Comparison of ENCODE assay signal across 1 cellular context in the genomic region with DNA sequence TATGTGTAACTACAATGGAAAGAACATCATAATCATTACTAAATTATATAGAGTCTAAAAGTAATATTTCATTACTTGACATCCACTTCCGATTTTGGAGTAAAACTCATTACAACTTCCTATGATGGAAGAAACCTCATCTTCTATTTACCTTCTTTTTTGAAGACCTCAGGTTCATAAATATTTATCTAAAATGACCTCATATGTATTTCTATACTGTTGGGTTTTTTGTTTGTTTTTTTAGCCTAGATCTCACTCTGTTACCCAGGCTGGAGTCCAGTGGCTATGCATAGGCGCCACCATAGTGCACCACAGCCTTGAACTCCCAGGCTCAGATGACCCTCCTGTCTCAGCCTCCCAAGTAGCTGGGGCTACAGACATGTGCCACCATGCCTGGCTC.
TF ChIP-seq lines count a peak whose summit lies in the region.

No MANE protein-coding gene starts in this region.

TF ChIP-seq in H1, 55 proteins besides CTCF, POLR2A, EP300 and RAD21:
- TF ChIP-seq, protein P1, sequence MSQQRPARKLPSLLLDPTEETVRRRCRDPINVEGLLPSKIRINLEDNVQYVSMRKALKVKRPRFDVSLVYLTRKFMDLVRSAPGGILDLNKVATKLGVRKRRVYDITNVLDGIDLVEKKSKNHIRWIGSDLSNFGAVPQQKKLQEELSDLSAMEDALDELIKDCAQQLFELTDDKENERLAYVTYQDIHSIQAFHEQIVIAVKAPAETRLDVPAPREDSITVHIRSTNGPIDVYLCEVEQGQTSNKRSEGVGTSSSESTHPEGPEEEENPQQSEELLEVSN (IDR thresholded peaks at IDR 0.05) = no peak
- TF ChIP-seq ZNF274 (IDR thresholded peaks at IDR 0.05; ENCODE audit: borderline replicate concordance, extremely low read depth, low read length) (no peak), SP1 (IDR thresholded peaks at IDR 0.05; ENCODE audit: low read depth, low read length) (no peak), KDM5A (IDR thresholded peaks at IDR 0.05; ENCODE audit: low read length) (no peak), BACH1 (IDR thresholded peaks at IDR 0.05; ENCODE audit: low read length) (no peak), ASH2L (IDR thresholded peaks at IDR 0.05; ENCODE audit: low read length) (no peak), GTF2F1 (IDR thresholded peaks at IDR 0.05; ENCODE audit: borderline replicate concordance, low read depth, low read length) (no peak), RNF2 (IDR thresholded peaks at IDR 0.05; ENCODE audit: borderline replicate concordance, low read depth, low read length, missing control alignments, poor library complexity, severe bottlenecking) (no peak), YY1 (IDR thresholded peaks at IDR 0.05; ENCODE audit: low read depth, low read length) (no peak), JUN (IDR thresholded peaks at IDR 0.05; ENCODE audit: low read depth, low read length) (no peak), HDAC2 (IDR thresholded peaks at IDR 0.05; ENCODE audit: borderline replicate concordance in 1 of 2, low read depth in 2 of 2, low read length in 2 of 2) (no peak), EZH2 (IDR thresholded peaks at IDR 0.05; ENCODE audit: low read depth, low read length, severe bottlenecking) (no peak), TCF12 (IDR thresholded peaks at IDR 0.05; ENCODE audit: low read depth, low read length) (no peak), TAF7 (optimal IDR thresholded peaks at IDR 0.05; ENCODE audit: borderline replicate concordance, low read depth, low read length) (no peak), TEAD4 (IDR thresholded peaks at IDR 0.05; ENCODE audit: low read depth, low read length) (no peak), JUND (IDR thresholded peaks at IDR 0.05; ENCODE audit: low read length) (no peak), CBX5 (IDR thresholded peaks at IDR 0.05; ENCODE audit: low read depth, low read length) (no peak)
- TF ChIP-seq, protein P2, sequence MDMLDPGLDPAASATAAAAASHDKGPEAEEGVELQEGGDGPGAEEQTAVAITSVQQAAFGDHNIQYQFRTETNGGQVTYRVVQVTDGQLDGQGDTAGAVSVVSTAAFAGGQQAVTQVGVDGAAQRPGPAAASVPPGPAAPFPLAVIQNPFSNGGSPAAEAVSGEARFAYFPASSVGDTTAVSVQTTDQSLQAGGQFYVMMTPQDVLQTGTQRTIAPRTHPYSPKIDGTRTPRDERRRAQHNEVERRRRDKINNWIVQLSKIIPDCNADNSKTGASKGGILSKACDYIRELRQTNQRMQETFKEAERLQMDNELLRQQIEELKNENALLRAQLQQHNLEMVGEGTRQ (IDR thresholded peaks at IDR 0.05; ENCODE audit: low read length) = no peak
- TF ChIP-seq, protein P3, sequence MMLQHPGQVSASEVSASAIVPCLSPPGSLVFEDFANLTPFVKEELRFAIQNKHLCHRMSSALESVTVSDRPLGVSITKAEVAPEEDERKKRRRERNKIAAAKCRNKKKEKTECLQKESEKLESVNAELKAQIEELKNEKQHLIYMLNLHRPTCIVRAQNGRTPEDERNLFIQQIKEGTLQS (IDR thresholded peaks at IDR 0.05; ENCODE audit: insufficient read depth, low read depth, low read length) = no peak
